In genomic region chr4:47933798-47934197, GRCh38 we compare ENCODE assay signal across 8 cellular contexts. TPM values are rescaled to one million over a fixed set of nuclear protein-coding genes. Genes with fewer than 3 reads are reported as not detected.
DNase-seq lines count a peak whose midpoint lies in the region; ATAC-seq and TF ChIP-seq lines count a peak whose summit lies in the region.

No MANE protein-coding gene starts in this region.

- no peaks in the 10 kb centered on the region for H3K27me3 ChIP-seq in CD4-positive, alpha-beta T cell (ENCODE audit: control insufficient read depth, insufficient read depth, low read length)
- H3K27me3 ChIP-seq in WERI-Rb-1 (ENCODE audit: insufficient read depth, low read depth, severe bottlenecking) (no peaks in the 10 kb centered on the region), left ventricle myocardium inferior (ENCODE audit: low read depth) (peaks cover 22% of the 10 kb centered on the region)

- POLR2A ChIA-PET in CD4-positive, alpha-beta T cell (lab: Charles Lee) = no interaction called here

- H3K4me1 Mint-ChIP-seq in CD4-positive, alpha-beta T cell (ENCODE audit: low read depth) = peaks cover 5% of the 10 kb centered on the region

- no peak for DNase-seq in CD4-positive, alpha-beta T cell
- DNase-seq in LHCN-M2 (ENCODE audit: low read depth) (peak; percentile 38), WERI-Rb-1 (no peak), left ventricle myocardium inferior (no peak), superior temporal gyrus (ENCODE audit: extremely low spot score) (peak; percentile 82), NCI-H2107 treated with DMSO at 0.1 percent for 48 hours (lab: John Stamatoyannopoulos, UW; ENCODE audit: unreplicated experiment) (no peak)

- peak; percentile 80 for ATAC-seq in CD4-positive, alpha-beta T cell (ENCODE audit: poor library complexity)
- ATAC-seq in GM18907 (IDR thresholded peaks at IDR 0.05; ENCODE audit: unreplicated experiment) (peak; percentile 74), GM19023 (IDR thresholded peaks at IDR 0.05; ENCODE audit: unreplicated experiment) (no peak)

- H3K27ac Mint-ChIP-seq in CD4-positive, alpha-beta T cell = no peak overlapping the region

- H3K9me3 ChIP-seq in CD4-positive, alpha-beta T cell (ENCODE audit: control insufficient read depth, low read length) = no peaks in the 10 kb centered on the region
- H3K9me3 ChIP-seq in WERI-Rb-1 (ENCODE audit: severe bottlenecking) = no peaks in the 10 kb centered on the region
- peaks cover 10% of the 10 kb centered on the region for H3K9me3 ChIP-seq in left ventricle myocardium inferior (replicated peaks)

- intact Hi-C loops in CD4-positive, alpha-beta T cell (cut with DNase I, micrococcal nuclease) = loop anchor here (1.0 to 10.0 kb wide), 5 partner anchors 247 to 1089 kb away; no protein-coding TSS in a partner anchor
- intact Hi-C loops in left ventricle myocardium inferior (cut with micrococcal nuclease) = loop anchor here (5.0 kb wide), 1 partner anchor 246 kb away; no protein-coding TSS in a partner anchor

- H3K4me3 ChIP-seq in WERI-Rb-1 (ENCODE audit: low read depth, low read length) (no peak overlapping the region), left ventricle myocardium inferior (no peak overlapping the region)

- peak; percentile 85 for TF ChIP-seq CTCF in CD4-positive, alpha-beta T cell (IDR thresholded peaks at IDR 0.05)
- TF ChIP-seq CTCF in WERI-Rb-1 (IDR thresholded peaks at IDR 0.05; ENCODE audit: low read depth, low read length) = 0 out of 2 replicates have a peak, but pooled peaks have one; percentile 10
- peak; percentile 74 for TF ChIP-seq CTCF in left ventricle myocardium inferior (IDR thresholded peaks at IDR 0.05; ENCODE audit: borderline replicate concordance)

- no peak overlapping the region for H3K27ac ChIP-seq in CD4-positive, alpha-beta T cell (ENCODE audit: low read depth, low read length)
- H3K27ac ChIP-seq in WERI-Rb-1 = no peak overlapping the region
- H3K27ac ChIP-seq in left ventricle myocardium inferior (replicated peaks) = no peak overlapping the region

- H3K27me3 Mint-ChIP-seq in CD4-positive, alpha-beta T cell = no peaks in the 10 kb centered on the region

- no peak overlapping the region for H3K4me3 Mint-ChIP-seq in CD4-positive, alpha-beta T cell

- CTCF ChIA-PET in CD4-positive, alpha-beta T cell (lab: Charles Lee) = interaction anchor here (0.8 to 1.6 kb wide), 10 partner anchors 10 to 265 kb away, joined by 3 to 7 read pairs (median 3); no protein-coding TSS in a partner anchor

- H3K9me3 Mint-ChIP-seq in CD4-positive, alpha-beta T cell = no peaks in the 10 kb centered on the region

- H3K36me3 ChIP-seq in WERI-Rb-1 (no peaks in the 10 kb centered on the region), left ventricle myocardium inferior (no peaks in the 10 kb centered on the region)

- H3K36me3 Mint-ChIP-seq in CD4-positive, alpha-beta T cell (ENCODE audit: low read depth) = no peaks in the 10 kb centered on the region

- no peaks in the 10 kb centered on the region for H3K4me1 ChIP-seq in left ventricle myocardium inferior

RNA-seq across cellular contexts. Expression of gene NFXL1, which starts 19.4 kb away (rescaled TPM):
- 1 to 10 TPM; 9.0 to 9.9 TPM for total RNA-seq in CD4-positive, alpha-beta T cell
- total RNA-seq in LHCN-M2 (2014; rRNA removed) = 8.1 TPM in 2 replicates
- polyA plus RNA-seq in LHCN-M2 (2012) = 2.9 TPM
- 4.8 TPM for total RNA-seq in left ventricle myocardium inferior

Comparison
In these comparisons a context has a peak if more than half of its experiments do, and no peak if none do; other contexts are left out.
1. DNase-seq: peak in LHCN-M2 (single experiment) and superior temporal gyrus (single experiment); none in CD4-positive, alpha-beta T cell (0 of 10), WERI-Rb-1 (single experiment), left ventricle myocardium inferior (single experiment) and NCI-H2107 treated with DMSO at 0.1 percent for 48 hours (single experiment).
2. CTCF ChIP-seq: peak in every context shown above with its lines; median percentile 85 in CD4-positive, alpha-beta T cell; 74 in left ventricle myocardium inferior; 10 in WERI-Rb-1.